In genomic region chr5:167753725-167754490, GRCh38 we compare ENCODE assay signal across 15 cellular contexts.
DNase-seq lines count a peak whose midpoint lies in the region; FAIRE-seq and TF ChIP-seq lines count a peak whose summit lies in the region.
"Had no signal": no experiment of that assay in that cellular context is flagged by ENCODE, and none has a peak within 500 bp of the region (broad histone marks: within the 10 kb centered on the region; RNA-seq: fewer than 3 reads in every experiment).

No MANE protein-coding gene starts in this region.

- CTCF ChIA-PET in A673 (lab: Charles Lee), result no interaction called here

- no peak overlapping the region for H3K9ac ChIP-seq in keratinocyte (ENCODE audit: control insufficient read depth, extremely low read depth, insufficient read depth, low read length)
- H3K9ac ChIP-seq: BLaER1 treated with 17β-estradiol and CSF1 and Interleukin-3, amounts not matched to agents 10 nM and 100 nM had no signal

- H3K36me3 ChIP-seq in A673 (ENCODE audit: insufficient read depth, low read length, poor library complexity, severe bottlenecking) (no peaks in the 10 kb centered on the region), bronchial epithelial cell (ENCODE audit: control insufficient read depth, insufficient read depth, low read length) (no peaks in the 10 kb centered on the region), keratinocyte (ENCODE audit: control insufficient read depth in 2 of 2, extremely low read depth in 1 of 2, insufficient read depth in 2 of 2, low read length in 2 of 2) (no peaks in the 10 kb centered on the region), breast epithelium (no peaks in the 10 kb centered on the region)

- no peaks in the 10 kb centered on the region for H3K9me3 Mint-ChIP-seq in osteocyte (ENCODE audit: unreplicated experiment)

- no peak for FAIRE-seq in bronchial epithelial cell (lab: Jason Lieb, UNC)
- FAIRE-seq in keratinocyte (lab: Jason Lieb, UNC), result peak; percentile 74
- FAIRE-seq: GM19239 had no signal

- TF ChIP-seq CTCF in A673 (conservative IDR thresholded peaks at IDR 0.05; ENCODE audit: low read depth, low read length) (no peak), bronchial epithelial cell (IDR thresholded peaks at IDR 0.05; ENCODE audit: insufficient read depth, low read length, severe bottlenecking) (no peak), keratinocyte (optimal IDR thresholded peaks at IDR 0.05 in 1 of 3, IDR thresholded peaks at IDR 0.05 in 1 of 3, conservative IDR thresholded peaks at IDR 0.05 in 1 of 3; ENCODE audit: extremely low read depth in 1 of 3, insufficient read depth in 2 of 3, low read length in 3 of 3) (peak in 2 of 3 experiments; percentile 9 to 10), osteocyte (IDR thresholded peaks at IDR 0.05) (no peak), breast epithelium (IDR thresholded peaks at IDR 0.05) (no peak)

- POLR2A ChIA-PET in A673 (lab: Charles Lee; ENCODE audit: low non-redundant PET), result interaction anchor here (0.6 kb wide), 1 partner anchor 12 kb away, joined by 4 read pairs; no protein-coding TSS in a partner anchor

- H3K27me3 ChIP-seq in A673 (replicated peaks; ENCODE audit: insufficient read depth, low read depth, low read length, poor library complexity) (no peaks in the 10 kb centered on the region), bronchial epithelial cell (ENCODE audit: control insufficient read depth, insufficient read depth, low read length) (no peaks in the 10 kb centered on the region), keratinocyte (ENCODE audit: control insufficient read depth, extremely low read depth, insufficient read depth, low read length) (no peaks in the 10 kb centered on the region), breast epithelium (no peaks in the 10 kb centered on the region)
- H3K27me3 ChIP-seq: BLaER1 treated with 17β-estradiol and CSF1 and Interleukin-3, amounts not matched to agents 10 nM and 100 nM had no signal

- intact Hi-C loops in A673 (cut with micrococcal nuclease; ENCODE audit: unreplicated experiment) (loop anchor here (5.0 kb wide), 1 partner anchor 57 kb away; no protein-coding TSS in a partner anchor), breast epithelium (cut with DNase I; ENCODE audit: low total_unique reads) (no loop called here)

- H3K27me3 Mint-ChIP-seq in osteocyte (ENCODE audit: unreplicated experiment), result no peaks in the 10 kb centered on the region
- H3K27me3 Mint-ChIP-seq: CD4-positive, CD25-positive, alpha-beta regulatory T cell had no signal

- no peak for TF ChIP-seq POLR2A in breast epithelium (IDR thresholded peaks at IDR 0.05)

- peak overlapping the region; percentile 29 for H3K27ac Mint-ChIP-seq in osteocyte (ENCODE audit: unreplicated experiment)

- no peak overlapping the region for H3K4me3 Mint-ChIP-seq in osteocyte (ENCODE audit: unreplicated experiment)
- H3K4me3 Mint-ChIP-seq: CD4-positive, CD25-positive, alpha-beta regulatory T cell had no signal

- no peaks in the 10 kb centered on the region for H4K20me1 ChIP-seq in keratinocyte (ENCODE audit: control insufficient read depth, extremely low read depth, insufficient read depth, low read length)
- H4K20me1 ChIP-seq: BLaER1 treated with 17β-estradiol and CSF1 and Interleukin-3, amounts not matched to agents 10 nM and 100 nM had no signal

- H3K27ac ChIP-seq in A673 (ENCODE audit: low read depth, low read length, poor library complexity, severe bottlenecking) (peak overlapping the region; percentile 75), keratinocyte (ENCODE audit: control insufficient read depth, insufficient read depth, low read length) (no peak overlapping the region), breast epithelium (no peak overlapping the region)
- H3K27ac ChIP-seq: 22Rv1; BLaER1 treated with 17β-estradiol and CSF1 and Interleukin-3, amounts not matched to agents 10 nM and 100 nM had no signal

- no peak overlapping the region for H2AFZ ChIP-seq in keratinocyte (ENCODE audit: control insufficient read depth, low read length)

- BruUV-seq in A673 (replicated peaks; lab: Mats Ljungman, UMichigan), result no TSS peak

- no peak overlapping the region for H3K4me2 ChIP-seq in keratinocyte (ENCODE audit: control insufficient read depth, extremely low read depth, insufficient read depth, low read depth, low read length)
- H3K4me2 ChIP-seq: BLaER1 treated with 17β-estradiol and CSF1 and Interleukin-3, amounts not matched to agents 10 nM and 100 nM had no signal

- H3K9me1 ChIP-seq in keratinocyte (ENCODE audit: control insufficient read depth, extremely low read depth, insufficient read depth, low read length), result no peaks in the 10 kb centered on the region

- peaks cover 49% of the 10 kb centered on the region for H3K4me1 ChIP-seq in A673 (ENCODE audit: insufficient read depth, low read length, poor library complexity, severe bottlenecking)
- H3K4me1 ChIP-seq in keratinocyte (ENCODE audit: control insufficient read depth, extremely low read depth, insufficient read depth, low read length), result peaks cover 20% of the 10 kb centered on the region
- no peaks in the 10 kb centered on the region for H3K4me1 ChIP-seq in breast epithelium
- H3K4me1 ChIP-seq: BLaER1 treated with 17β-estradiol and CSF1 and Interleukin-3, amounts not matched to agents 10 nM and 100 nM had no signal

- H3K9me3 ChIP-seq in A673 (ENCODE audit: low read depth, low read length, poor library complexity, severe bottlenecking) (no peaks in the 10 kb centered on the region), keratinocyte (ENCODE audit: control insufficient read depth, low read depth, low read length) (no peaks in the 10 kb centered on the region), breast epithelium (no peaks in the 10 kb centered on the region)
- H3K9me3 ChIP-seq: BLaER1 treated with 17β-estradiol and CSF1 and Interleukin-3, amounts not matched to agents 10 nM and 100 nM had no signal

- no peaks in the 10 kb centered on the region for H3K79me2 ChIP-seq in keratinocyte (ENCODE audit: control insufficient read depth, insufficient read depth, low read length)

- dilution Hi-C loops in keratinocyte (cut with MboI; ENCODE audit: extremely low pct_ligation_motif_present, low sequenced_read_pairs), result no loop called here

- peaks cover 50% of the 10 kb centered on the region for H3K4me1 Mint-ChIP-seq in osteocyte (ENCODE audit: unreplicated experiment)
- H3K4me1 Mint-ChIP-seq: CD4-positive, CD25-positive, alpha-beta regulatory T cell had no signal

- DNase-seq in A673 (ENCODE audit: low spot score), result no peak
- DNase-seq in bronchial epithelial cell (ENCODE audit: low read depth), result peak; percentile 86
- DNase-seq in keratinocyte (ENCODE audit: low read depth, low spot score), result no peak
- no peak for DNase-seq in osteocyte (ENCODE audit: extremely low spot score, unreplicated experiment)
- no peak for DNase-seq in central memory CD4-positive, alpha-beta T cell
- no peak for DNase-seq in breast epithelium (ENCODE audit: low spot score in 2 of 2)
- no peak for DNase-seq in stimulated activated naive CD4-positive, alpha-beta T cell (lab: John Stamatoyannopoulos, UW)
- DNase-seq: ACHN; CD4-positive, CD25-positive, alpha-beta regulatory T cell; DMS53; GF-D8; HCEC 1CT had no signal

- no peaks in the 10 kb centered on the region for H3K36me3 Mint-ChIP-seq in osteocyte (ENCODE audit: unreplicated experiment)
- H3K36me3 Mint-ChIP-seq: CD4-positive, CD25-positive, alpha-beta regulatory T cell had no signal

- H3K4me3 ChIP-seq in A673 (ENCODE audit: low read depth, low read length, poor library complexity, severe bottlenecking), result no peak overlapping the region
- no peak overlapping the region for H3K4me3 ChIP-seq in bronchial epithelial cell (ENCODE audit: low read depth, low read length)
- no peak overlapping the region for H3K4me3 ChIP-seq in keratinocyte (ENCODE audit: control insufficient read depth in 2 of 3, extremely low read depth in 1 of 3, insufficient read depth in 2 of 3, low read depth in 1 of 3, low read length in 3 of 3)
- H3K4me3 ChIP-seq in breast epithelium, result no peak overlapping the region
- H3K4me3 ChIP-seq: BLaER1 treated with 17β-estradiol and CSF1 and Interleukin-3, amounts not matched to agents 10 nM and 100 nM had no signal

Comparison
In these comparisons a context has a peak if more than half of its experiments do, and no peak if none do; other contexts are left out.
1. CTCF ChIP-seq: peak in keratinocyte (2 of 3); none in A673 (single experiment), bronchial epithelial cell (single experiment), osteocyte (single experiment) and breast epithelium (0 of 3).